24 cellular contexts compared by ENCODE assay signal in the genomic region with DNA sequence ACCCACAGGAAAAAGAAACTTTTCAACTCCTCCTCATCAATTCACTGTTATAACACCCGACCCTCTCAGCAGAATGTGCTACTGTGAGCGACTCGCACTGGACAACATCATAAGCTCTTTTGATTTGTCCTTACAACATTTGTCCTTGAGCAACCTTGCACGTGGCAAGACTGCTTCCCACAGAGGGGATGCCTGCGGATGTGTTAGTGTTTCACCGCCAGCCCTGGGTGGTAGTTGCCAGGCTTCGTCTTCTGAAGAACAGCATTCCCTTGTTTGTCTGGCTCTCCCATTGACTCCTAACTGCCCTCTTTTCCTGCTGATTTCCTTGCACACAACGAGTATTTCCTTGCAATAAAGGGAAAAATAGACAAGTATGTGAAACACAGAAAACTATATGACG.
A peak's percentile ranks its signal among the peaks of the same experiment; 100 is the strongest.
DNase-seq lines count a peak whose midpoint lies in the region; ATAC-seq lines count a peak whose summit lies in the region.
"Had no signal": no experiment of that assay in that cellular context is flagged by ENCODE, and none has a peak within 500 bp of the region (broad histone marks: within the 10 kb centered on the region; RNA-seq: fewer than 3 reads in every experiment).

No MANE protein-coding gene starts in this region.

- peaks cover 6% of the 10 kb centered on the region for H3K4me1 ChIP-seq in mesenchymal stem cell (ENCODE audit: control insufficient read depth, insufficient read depth, low read depth, low read length)
- H3K4me1 ChIP-seq: A549; BLaER1 treated with 17β-estradiol and CSF1 and Interleukin-3, amounts not matched to agents 10 nM and 100 nM had no signal

- H3K4ac ChIP-seq in mesenchymal stem cell (ENCODE audit: low read depth in 1 of 2, low read length in 2 of 2), result no peak overlapping the region

- H3K18ac ChIP-seq in mesenchymal stem cell (ENCODE audit: low read depth in 1 of 2, low read length in 2 of 2), result no peak overlapping the region

- H2BK120ac ChIP-seq in mesenchymal stem cell (ENCODE audit: low read depth, low read length), result peak overlapping the region; percentile 66

- H3K27me3 ChIP-seq in mesenchymal stem cell (ENCODE audit: control insufficient read depth in 1 of 2, insufficient read depth in 1 of 2, low read length in 2 of 2), result peaks cover under 1 to 1% of the 10 kb centered on the region in 2 experiments
- H3K27me3 ChIP-seq: BE2C; BLaER1 treated with 17β-estradiol and CSF1 and Interleukin-3, amounts not matched to agents 10 nM and 100 nM had no signal

- no peak overlapping the region for H3K27ac Mint-ChIP-seq in activated naive CD8-positive, alpha-beta T cell treated with anti-CD3 and anti-CD28 coated beads for 36 hours
- H3K27ac Mint-ChIP-seq: CD14-positive monocyte; CD4-positive, alpha-beta T cell; GM23338; H9; HFFc6 had no signal

- no peak overlapping the region for H3K4me2 ChIP-seq in mesenchymal stem cell (ENCODE audit: low read length, poor library complexity, severe bottlenecking)
- H3K4me2 ChIP-seq: A549; BLaER1 treated with 17β-estradiol and CSF1 and Interleukin-3, amounts not matched to agents 10 nM and 100 nM; GM23338 had no signal

- no peak overlapping the region for H3K14ac ChIP-seq in mesenchymal stem cell (ENCODE audit: low read length in 2 of 2)

- H3K79me1 ChIP-seq in mesenchymal stem cell (replicated peaks; ENCODE audit: low read length, poor library complexity, severe bottlenecking), result no peaks in the 10 kb centered on the region

- H3K23ac ChIP-seq in mesenchymal stem cell (ENCODE audit: low read length in 2 of 2), result no peak overlapping the region

- peak overlapping the region in 1 of 2 experiments; percentile 23 for H2BK12ac ChIP-seq in mesenchymal stem cell (ENCODE audit: low read length in 2 of 2)

- no peak overlapping the region for H3K27ac ChIP-seq in mesenchymal stem cell (ENCODE audit: low read length, poor library complexity, severe bottlenecking)
- H3K27ac ChIP-seq: A549; BLaER1 treated with 17β-estradiol and CSF1 and Interleukin-3, amounts not matched to agents 10 nM and 100 nM had no signal

- H3K9ac ChIP-seq in mesenchymal stem cell (ENCODE audit: low read length), result no peak overlapping the region
- H3K9ac ChIP-seq: BLaER1 treated with 17β-estradiol and CSF1 and Interleukin-3, amounts not matched to agents 10 nM and 100 nM had no signal

- H3K27me3 Mint-ChIP-seq in activated naive CD8-positive, alpha-beta T cell treated with anti-CD3 and anti-CD28 coated beads for 36 hours, result peaks cover 18% of the 10 kb centered on the region

- WGBS in mesenchymal stem cell, result 70% methylated on average over 9 of the region's 9 CpGs

- H2AFZ ChIP-seq in mesenchymal stem cell (ENCODE audit: low read depth, low read length), result no peak overlapping the region

- H3K9me3 Mint-ChIP-seq in activated naive CD8-positive, alpha-beta T cell treated with anti-CD3 and anti-CD28 coated beads for 36 hours, result no peaks in the 10 kb centered on the region
- H3K9me3 Mint-ChIP-seq: CD4-positive, alpha-beta T cell; CD8-positive, alpha-beta memory T cell; HFFc6 had no signal

- H3K4me1 Mint-ChIP-seq in activated naive CD8-positive, alpha-beta T cell treated with anti-CD3 and anti-CD28 coated beads for 36 hours, result no peaks in the 10 kb centered on the region
- H3K4me1 Mint-ChIP-seq: CD8-positive, alpha-beta memory T cell had no signal

- H3K9me3 ChIP-seq in mesenchymal stem cell (ENCODE audit: control insufficient read depth, low read length), result no peaks in the 10 kb centered on the region
- H3K9me3 ChIP-seq: A549; BE2C; BLaER1 treated with 17β-estradiol and CSF1 and Interleukin-3, amounts not matched to agents 10 nM and 100 nM had no signal

- H4K91ac ChIP-seq in mesenchymal stem cell (ENCODE audit: low read length), result no peak overlapping the region

- DNase-seq in COLO829 (ENCODE audit: low spot score) (peak; percentile 6), amniotic epithelial cell (ENCODE audit: low read depth) (peak; percentile 52), foreskin melanocyte (peak; percentile 68), mesenchymal stem cell (peak; percentile 59), HCEC 1CT (no peak)
- DNase-seq in activated naive CD8-positive, alpha-beta T cell treated with anti-CD3 and anti-CD28 coated beads for 36 hours, result no peak
- DNase-seq: 8988T; ACHN; AML-193; BE2C; Calu3; CD4-positive, alpha-beta T cell; CD8-positive, alpha-beta memory T cell; COR-L47; DMS53; DMS79 treated with DMSO at 0.1 percent for 48 hours; GF-D8; H9; HFFc6 had no signal

- H2BK5ac ChIP-seq in mesenchymal stem cell (ENCODE audit: low read depth, low read length, poor library complexity, severe bottlenecking), result no peak overlapping the region

- peaks cover 0 to 3% of the 10 kb centered on the region in 2 experiments for H3K36me3 ChIP-seq in mesenchymal stem cell (ENCODE audit: control insufficient read depth in 1 of 2, insufficient read depth in 2 of 2, low read depth in 1 of 2, low read length in 2 of 2)
- H3K36me3 ChIP-seq: BE2C; BLaER1 treated with 17β-estradiol and CSF1 and Interleukin-3, amounts not matched to agents 10 nM and 100 nM had no signal

- H2BK15ac ChIP-seq in mesenchymal stem cell (ENCODE audit: low read depth, poor library complexity, severe bottlenecking), result no peak overlapping the region

- no peaks in the 10 kb centered on the region for H3K36me3 Mint-ChIP-seq in activated naive CD8-positive, alpha-beta T cell treated with anti-CD3 and anti-CD28 coated beads for 36 hours
- H3K36me3 Mint-ChIP-seq: CD14-positive monocyte; CD8-positive, alpha-beta memory T cell had no signal

- H2AK5ac ChIP-seq in mesenchymal stem cell (ENCODE audit: low read length, severe bottlenecking), result no peak overlapping the region

- ATAC-seq in HG02759 (IDR thresholded peaks at IDR 0.05; ENCODE audit: unreplicated experiment), result no peak

- no peak overlapping the region for H3K4me3 Mint-ChIP-seq in activated naive CD8-positive, alpha-beta T cell treated with anti-CD3 and anti-CD28 coated beads for 36 hours
- H3K4me3 Mint-ChIP-seq: CD14-positive monocyte; CD4-positive, alpha-beta T cell; CD8-positive, alpha-beta memory T cell; GM23338; H9; HFFc6 had no signal

- no peak overlapping the region for H4K8ac ChIP-seq in mesenchymal stem cell (ENCODE audit: low read length)

- H3K4me3 ChIP-seq in mesenchymal stem cell (ENCODE audit: insufficient read depth in 1 of 2, low read depth in 1 of 2, low read length in 2 of 2), result no peak overlapping the region
- H3K4me3 ChIP-seq: A549; BLaER1 treated with 17β-estradiol and CSF1 and Interleukin-3, amounts not matched to agents 10 nM and 100 nM; GM23338 had no signal

Comparison
In these comparisons a context has a peak if more than half of its experiments do, and no peak if none do; other contexts are left out.
1. DNase-seq: peak in COLO829 (single experiment), amniotic epithelial cell (single experiment), foreskin melanocyte (single experiment) and mesenchymal stem cell (single experiment); none in activated naive CD8-positive, alpha-beta T cell treated with anti-CD3 and anti-CD28 coated beads for 36 hours (single experiment) and HCEC 1CT (single experiment).